1 cellular context compared by ENCODE assay signal in genomic region chr19:48454150-48454730, GRCh38.
TF ChIP-seq lines count a peak whose summit lies in the region.

No MANE protein-coding gene starts in this region.

TF ChIP-seq in HepG2, 621 proteins besides CTCF, POLR2A, EP300 and RAD21:
- TF ChIP-seq RBFOX2 (IDR thresholded peaks at IDR 0.05; ENCODE audit: low read depth, low read length) (peak; percentile 53), ZNF687 (CRISPR knock-in tag; IDR thresholded peaks at IDR 0.05) (no peak), POLR2AphosphoS5 (IDR thresholded peaks at IDR 0.05; ENCODE audit: low read depth, low read length) (no peak), BCL6 (CRISPR knock-in tag; IDR thresholded peaks at IDR 0.05) (no peak), ZNF296 (CRISPR knock-in tag; conservative IDR thresholded peaks at IDR 0.05) (no peak), SATB2 (CRISPR knock-in tag; IDR thresholded peaks at IDR 0.05) (no peak)
